Comparison of ENCODE assay signal across 8 cellular contexts in the genomic region with DNA sequence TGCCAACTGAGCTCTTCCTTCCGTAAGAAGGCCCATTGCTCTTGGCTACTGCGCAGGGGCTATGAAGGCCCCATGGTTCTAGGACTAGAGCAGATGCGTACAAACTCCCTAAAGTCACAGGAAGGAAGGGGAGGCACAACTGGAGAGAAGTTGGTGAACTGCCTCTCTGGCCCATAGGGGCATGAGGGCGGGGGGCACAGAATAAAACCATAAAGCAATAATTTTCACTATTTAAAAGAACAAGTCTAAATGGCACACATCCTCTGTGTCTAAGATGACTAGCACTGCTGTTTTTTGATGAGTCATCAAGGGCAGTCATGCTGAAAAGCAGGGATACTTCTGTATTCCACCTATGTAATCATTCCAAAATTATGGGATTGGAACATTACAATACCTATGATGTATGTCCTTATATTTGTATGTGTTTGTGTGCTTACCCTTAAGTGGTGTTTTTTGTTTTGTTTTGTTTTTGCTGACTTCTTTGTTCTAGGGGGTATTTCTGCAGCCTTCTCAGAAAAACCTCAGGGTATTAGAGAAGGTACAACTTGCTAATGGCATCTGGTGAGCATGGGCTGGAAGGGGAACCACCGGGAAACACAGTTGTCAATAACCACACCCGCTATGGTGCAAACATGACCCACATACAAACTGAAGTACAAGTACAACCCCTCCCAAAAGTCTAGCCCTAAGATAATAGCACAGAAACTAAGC. TPM values are rescaled to one million over a fixed set of nuclear protein-coding genes. Genes with fewer than 3 reads are reported as not detected.
A peak's percentile ranks its signal among the peaks of the same experiment; 100 is the strongest.
DNase-seq lines count a peak whose midpoint lies in the region; ATAC-seq, FAIRE-seq and TF ChIP-seq lines count a peak whose summit lies in the region.

No MANE protein-coding gene starts in this region.

- no TSS peak for BruUV-seq in endothelial cell of umbilical vein (replicated peaks; lab: Mats Ljungman, UMichigan)

- peak; percentile 67 for FAIRE-seq in endothelial cell of umbilical vein (lab: Jason Lieb, UNC)

- ATAC-seq in GM18873 (IDR thresholded peaks at IDR 0.05; ENCODE audit: low FRiP score, unreplicated experiment): peak; percentile 41
- ATAC-seq in HG03439 (IDR thresholded peaks at IDR 0.05; ENCODE audit: unreplicated experiment): peak; percentile 42
- peak; percentile 43 for ATAC-seq in omental fat pad (ENCODE audit: low FRiP score)

- H3K4me3 ChIP-seq in AG10803 (ENCODE audit: low read length) (no peak overlapping the region), endothelial cell of umbilical vein (replicated peaks in 1 of 3; ENCODE audit: insufficient read depth in 1 of 3, low read depth in 1 of 3, low read length in 3 of 3) (no peak overlapping the region)

- DNase-seq in AG10803 (ENCODE audit: low read depth) (peak; percentile 42), T-helper 9 cell (peak; percentile 19), endothelial cell of umbilical vein (ENCODE audit: low read depth, low spot score) (peak; percentile 45), omental fat pad (ENCODE audit: low spot score) (no peak), medulla oblongata (ENCODE audit: extremely low spot score) (no peak), hypothalamus (lab: John Stamatoyannopoulos, UW) (no peak)

- POLR2A ChIA-PET in endothelial cell of umbilical vein (lab: Charles Lee): no interaction called here

- peak overlapping the region; percentile 20 for H3K4me2 ChIP-seq in endothelial cell of umbilical vein (ENCODE audit: insufficient read depth, low read length)

- dilution Hi-C loops in endothelial cell of umbilical vein (cut with MboI; ENCODE audit: extremely low pct_ligation_motif_present, low sequenced_read_pairs): no loop called here

- intact Hi-C loops in endothelial cell of umbilical vein (cut with micrococcal nuclease): no loop called here

- peaks cover 0 to 2% of the 10 kb centered on the region in 2 experiments for H3K36me3 ChIP-seq in endothelial cell of umbilical vein (ENCODE audit: control insufficient read depth in 2 of 2, extremely low read depth in 1 of 2, insufficient read depth in 2 of 2, low read length in 2 of 2)

- H3K27me3 ChIP-seq in endothelial cell of umbilical vein (ENCODE audit: control insufficient read depth in 2 of 2, insufficient read depth in 2 of 2, low read length in 2 of 2): no peaks in the 10 kb centered on the region

- H3K9me3 ChIP-seq in endothelial cell of umbilical vein (replicated peaks; ENCODE audit: control insufficient read depth, insufficient read depth, low read length): no peaks in the 10 kb centered on the region

- no peak for TF ChIP-seq POLR2A in endothelial cell of umbilical vein (IDR thresholded peaks at IDR 0.05; ENCODE audit: low read depth, low read length)

- TF ChIP-seq CTCF in AG10803 (conservative IDR thresholded peaks at IDR 0.05; ENCODE audit: low read length) (no peak), endothelial cell of umbilical vein (IDR thresholded peaks at IDR 0.05; ENCODE audit: extremely low read depth in 1 of 2, insufficient read depth in 1 of 2, low read depth in 1 of 2, low read length in 2 of 2) (no peak), omental fat pad (IDR thresholded peaks at IDR 0.05) (no peak)

- CTCF ChIA-PET in endothelial cell of umbilical vein (lab: Charles Lee): interaction anchor here (0.6 to 2.0 kb wide), 3 partner anchors 15 to 169 kb away, joined by 3 to 7 read pairs (median 5); no protein-coding TSS in a partner anchor

- H3K9ac ChIP-seq in endothelial cell of umbilical vein (replicated peaks; ENCODE audit: extremely low read depth, insufficient read depth, low read length): no peak overlapping the region

- no peaks in the 10 kb centered on the region for H3K9me1 ChIP-seq in endothelial cell of umbilical vein (replicated peaks; ENCODE audit: control insufficient read depth, extremely low read depth, insufficient read depth, low read length)

- peaks cover 95% of the 10 kb centered on the region for H3K79me2 ChIP-seq in endothelial cell of umbilical vein (ENCODE audit: control insufficient read depth, insufficient read depth, low read length)

- peaks cover 13% of the 10 kb centered on the region for H4K20me1 ChIP-seq in endothelial cell of umbilical vein (replicated peaks; ENCODE audit: control insufficient read depth, extremely low read depth, insufficient read depth, low read length)

- peaks cover 17% of the 10 kb centered on the region for H3K4me1 ChIP-seq in endothelial cell of umbilical vein (ENCODE audit: control insufficient read depth, extremely low read depth, insufficient read depth, low read length)

- no peak overlapping the region for H2AFZ ChIP-seq in endothelial cell of umbilical vein (ENCODE audit: low read depth, low read length)

- no peak overlapping the region for H3K27ac ChIP-seq in endothelial cell of umbilical vein (ENCODE audit: insufficient read depth, low read depth, low read length)

TF ChIP-seq in endothelial cell of umbilical vein, 7 proteins besides CTCF, POLR2A, EP300 and RAD21:
- TF ChIP-seq JUN (IDR thresholded peaks at IDR 0.05; ENCODE audit: borderline replicate concordance, insufficient read depth, insufficient read length, low read depth): peak; percentile 85
- no peak for TF ChIP-seq GATA2 (IDR thresholded peaks at IDR 0.05; ENCODE audit: insufficient read depth, insufficient read length, low read depth, low read length)
- no peak for TF ChIP-seq MYC (IDR thresholded peaks at IDR 0.05; ENCODE audit: low read depth, low read length)
- TF ChIP-seq EZH2 (IDR thresholded peaks at IDR 0.05; ENCODE audit: borderline replicate concordance, low read depth, low read length, severe bottlenecking): no peak
- TF ChIP-seq FOS (IDR thresholded peaks at IDR 0.05; ENCODE audit: borderline replicate concordance, insufficient read depth, low read length): peak; percentile 80
TF ChIP-seq in endothelial cell of umbilical vein: peak in this region for 2.

RNA-seq across cellular contexts. Expression of gene B4GALT5, which starts 36.9 kb away (rescaled TPM):
- total RNA-seq in endothelial cell of umbilical vein: 58.5 and 70.1 TPM in 2 replicates
- polyA plus RNA-seq in endothelial cell of umbilical vein: 51.0 and 54.4 TPM in 2 replicates
- 48.8 and 51.0 TPM in 2 replicates for polyA plus RNA-seq in endothelial cell of umbilical vein (2011; cell fraction: cytosol; rRNA removed)
- polyA plus RNA-seq in endothelial cell of umbilical vein (2011; cell fraction: nucleus; rRNA removed): 28.9 and 29.6 TPM in 2 replicates
- polyA plus RNA-seq in endothelial cell of umbilical vein (2012): 33.3 and 39.7 TPM in 2 replicates
- 80.5 and 82.9 TPM in 2 replicates for polyA minus RNA-seq in endothelial cell of umbilical vein
- 28.1 TPM for polyA minus RNA-seq in endothelial cell of umbilical vein (2011; cell fraction: cytosol; rRNA and poly(A)+ RNA removed)
- polyA minus RNA-seq in endothelial cell of umbilical vein (2011; cell fraction: nucleus; rRNA and poly(A)+ RNA removed): 17.1 and 20.8 TPM in 2 replicates
- total RNA-seq in omental fat pad: 10 to 100 TPM; 27.0 to 93.1 (median 31.3) TPM

Comparison
In these comparisons a context has a peak if more than half of its experiments do, and no peak if none do; other contexts are left out.
1. DNase-seq: peak in AG10803 (single experiment), T-helper 9 cell (single experiment) and endothelial cell of umbilical vein (single experiment); none in omental fat pad (single experiment), medulla oblongata (single experiment) and hypothalamus (0 of 51).
2. Peak in every context shown above with its lines, with median percentiles within 50 percentile points of each other: ATAC-seq.